In genomic region chr1:53341521-53341895, GRCh38 we compare ENCODE assay signal across 9 cellular contexts.
"Had no signal": no experiment of that assay in that cellular context is flagged by ENCODE, and none has a peak within 500 bp of the region (broad histone marks: within the 10 kb centered on the region; RNA-seq: fewer than 3 reads in every experiment).

No MANE protein-coding gene starts in this region.

- H3K4me1 Mint-ChIP-seq: neural crest cell had no signal

- H3K9me3 Mint-ChIP-seq: neural crest cell had no signal

- H3K4me3 ChIP-seq: ascending aorta, heart right ventricle, ovary, tibial nerve had no signal

- H3K27ac ChIP-seq: ascending aorta, heart right ventricle, ovary, tibial nerve had no signal

- ATAC-seq: heart right ventricle, SK-N-SH treated with all-trans-retinoic acid at 6 μM for 48 hours had no signal

- H3K4me1 ChIP-seq: ascending aorta, heart right ventricle, tibial nerve had no signal

- H3K4me3 Mint-ChIP-seq: neural crest cell had no signal

- H3K9me3 ChIP-seq: ascending aorta, heart right ventricle, ovary, tibial nerve had no signal

- H3K36me3 ChIP-seq: ascending aorta, heart right ventricle, ovary, tibial nerve had no signal

- DNase-seq: activated gamma-delta T cell treated with Interleukin-2 at 50 U/mL for 16 hours; activated T-cell treated with anti-CD3 and anti-CD28 coated beads, Interleukin-2, amount 50 U/mL, for 1 hour; effector CD4-positive, alpha-beta T cell; heart right ventricle had no signal

- H3K27me3 ChIP-seq: ascending aorta, ovary had no signal
